Comparison of ENCODE assay signal across 1 cellular context in the genomic region with DNA sequence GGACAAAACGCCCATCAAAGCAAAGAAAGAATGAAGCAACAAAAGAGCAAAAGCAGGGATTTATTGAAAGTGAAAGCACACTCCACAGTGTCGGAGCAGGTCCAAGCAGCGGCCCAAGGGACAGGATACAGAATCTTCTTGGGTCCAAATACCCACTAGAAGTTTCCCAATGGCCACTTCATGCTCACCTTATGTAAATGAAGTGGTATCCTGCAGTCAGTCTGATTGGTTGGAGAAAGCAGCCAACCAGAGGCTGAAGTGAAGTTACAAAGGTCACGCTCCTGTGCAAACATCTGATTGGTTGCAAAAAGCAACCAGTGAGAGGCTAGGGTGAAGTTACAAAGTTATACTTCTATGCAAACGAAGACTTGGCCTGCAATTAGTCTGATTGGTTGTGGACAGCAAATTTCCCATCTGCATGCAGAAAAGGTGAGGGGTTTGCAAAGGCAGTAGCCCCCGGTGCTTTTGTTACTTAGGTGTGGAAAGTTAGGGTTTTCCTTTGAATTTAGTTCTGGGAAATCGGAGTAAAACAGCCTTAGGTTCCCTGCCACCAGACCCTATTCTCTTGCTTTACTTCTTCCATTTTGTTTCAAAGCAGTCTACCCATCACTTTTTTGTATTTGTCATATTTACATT.
TF ChIP-seq lines count a peak whose summit lies in the region.

No MANE protein-coding gene starts in this region.

TF ChIP-seq in HepG2, 621 proteins besides CTCF, POLR2A, EP300 and RAD21 (continued from another document and continues in another):
- TF ChIP-seq, protein P1, sequence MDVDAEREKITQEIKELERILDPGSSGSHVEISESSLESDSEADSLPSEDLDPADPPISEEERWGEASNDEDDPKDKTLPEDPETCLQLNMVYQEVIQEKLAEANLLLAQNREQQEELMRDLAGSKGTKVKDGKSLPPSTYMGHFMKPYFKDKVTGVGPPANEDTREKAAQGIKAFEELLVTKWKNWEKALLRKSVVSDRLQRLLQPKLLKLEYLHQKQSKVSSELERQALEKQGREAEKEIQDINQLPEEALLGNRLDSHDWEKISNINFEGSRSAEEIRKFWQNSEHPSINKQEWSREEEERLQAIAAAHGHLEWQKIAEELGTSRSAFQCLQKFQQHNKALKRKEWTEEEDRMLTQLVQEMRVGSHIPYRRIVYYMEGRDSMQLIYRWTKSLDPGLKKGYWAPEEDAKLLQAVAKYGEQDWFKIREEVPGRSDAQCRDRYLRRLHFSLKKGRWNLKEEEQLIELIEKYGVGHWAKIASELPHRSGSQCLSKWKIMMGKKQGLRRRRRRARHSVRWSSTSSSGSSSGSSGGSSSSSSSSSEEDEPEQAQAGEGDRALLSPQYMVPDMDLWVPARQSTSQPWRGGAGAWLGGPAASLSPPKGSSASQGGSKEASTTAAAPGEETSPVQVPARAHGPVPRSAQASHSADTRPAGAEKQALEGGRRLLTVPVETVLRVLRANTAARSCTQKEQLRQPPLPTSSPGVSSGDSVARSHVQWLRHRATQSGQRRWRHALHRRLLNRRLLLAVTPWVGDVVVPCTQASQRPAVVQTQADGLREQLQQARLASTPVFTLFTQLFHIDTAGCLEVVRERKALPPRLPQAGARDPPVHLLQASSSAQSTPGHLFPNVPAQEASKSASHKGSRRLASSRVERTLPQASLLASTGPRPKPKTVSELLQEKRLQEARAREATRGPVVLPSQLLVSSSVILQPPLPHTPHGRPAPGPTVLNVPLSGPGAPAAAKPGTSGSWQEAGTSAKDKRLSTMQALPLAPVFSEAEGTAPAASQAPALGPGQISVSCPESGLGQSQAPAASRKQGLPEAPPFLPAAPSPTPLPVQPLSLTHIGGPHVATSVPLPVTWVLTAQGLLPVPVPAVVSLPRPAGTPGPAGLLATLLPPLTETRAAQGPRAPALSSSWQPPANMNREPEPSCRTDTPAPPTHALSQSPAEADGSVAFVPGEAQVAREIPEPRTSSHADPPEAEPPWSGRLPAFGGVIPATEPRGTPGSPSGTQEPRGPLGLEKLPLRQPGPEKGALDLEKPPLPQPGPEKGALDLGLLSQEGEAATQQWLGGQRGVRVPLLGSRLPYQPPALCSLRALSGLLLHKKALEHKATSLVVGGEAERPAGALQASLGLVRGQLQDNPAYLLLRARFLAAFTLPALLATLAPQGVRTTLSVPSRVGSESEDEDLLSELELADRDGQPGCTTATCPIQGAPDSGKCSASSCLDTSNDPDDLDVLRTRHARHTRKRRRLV (CRISPR knock-in tag; IDR thresholded peaks at IDR 0.05) = peak; percentile 78; the same call in 1 of the 2 replicates
- TF ChIP-seq ELF3 (CRISPR knock-in tag; IDR thresholded peaks at IDR 0.05) (no peak), NFKB2 (CRISPR knock-in tag; IDR thresholded peaks at IDR 0.05; ENCODE audit: borderline replicate concordance) (no peak), ZNF282 (IDR thresholded peaks at IDR 0.05; ENCODE audit: partially characterized antibody) (no peak), ZFP36L2 (CRISPR knock-in tag; IDR thresholded peaks at IDR 0.05) (no peak), PHF21A (CRISPR knock-in tag; IDR thresholded peaks at IDR 0.05) (no peak; the same call in 1 of the 2 replicates), ZNF138 (CRISPR knock-in tag; IDR thresholded peaks at IDR 0.05; ENCODE audit: low read depth) (no peak), AGO2 (optimal IDR thresholded peaks at IDR 0.05; ENCODE audit: low read depth, low read length) (no peak), NCOA2 (CRISPR knock-in tag; IDR thresholded peaks at IDR 0.05) (peak; percentile 33; the same call in 1 of the 2 replicates), ZNF510 (CRISPR knock-in tag; IDR thresholded peaks at IDR 0.05; ENCODE audit: low read depth) (no peak), ZNF644 (CRISPR knock-in tag; IDR thresholded peaks at IDR 0.05; ENCODE audit: low read depth) (peak; percentile 76; the same call in 1 of the 2 replicates), SAP130 (CRISPR knock-in tag; IDR thresholded peaks at IDR 0.05; ENCODE audit: low read depth) (peak; percentile 46), GZF1 (CRISPR knock-in tag; IDR thresholded peaks at IDR 0.05) (no peak), ZNF564 (CRISPR knock-in tag; IDR thresholded peaks at IDR 0.05) (no peak), CBX1 (IDR thresholded peaks at IDR 0.05; ENCODE audit: low read depth) (no peak), SRSF1 (optimal IDR thresholded peaks at IDR 0.05; ENCODE audit: low read depth, low read length) (no peak), TAF1 (CRISPR knock-in tag; IDR thresholded peaks at IDR 0.05) (peak; percentile 40; the same call in 1 of the 2 replicates), ZNF83 (CRISPR knock-in tag; IDR thresholded peaks at IDR 0.05; ENCODE audit: borderline replicate concordance) (no peak), POGZ (CRISPR knock-in tag; IDR thresholded peaks at IDR 0.05) (peak; percentile 83), ZNF451 (CRISPR knock-in tag; IDR thresholded peaks at IDR 0.05) (no peak), IRF2 (CRISPR knock-in tag; IDR thresholded peaks at IDR 0.05) (peak; percentile 24; the same call in 1 of the 2 replicates), ARNTL (CRISPR knock-in tag; IDR thresholded peaks at IDR 0.05) (no peak), MIER3 (CRISPR knock-in tag; IDR thresholded peaks at IDR 0.05; ENCODE audit: borderline replicate concordance) (no peak), ZNF501 (CRISPR knock-in tag; IDR thresholded peaks at IDR 0.05) (0 out of 2 replicates have a peak, but pooled peaks have one; percentile 22), TEAD3 (CRISPR knock-in tag; optimal IDR thresholded peaks at IDR 0.05; ENCODE audit: borderline replicate concordance) (peak; percentile 25), EED (CRISPR knock-in tag; IDR thresholded peaks at IDR 0.05) (no peak), NFATC3 (CRISPR knock-in tag; IDR thresholded peaks at IDR 0.05) (no peak), KAT7 (CRISPR knock-in tag; IDR thresholded peaks at IDR 0.05; ENCODE audit: borderline replicate concordance) (peak; percentile 43; the same call in 1 of the 2 replicates), NR2F6 (IDR thresholded peaks at IDR 0.05) (peak; percentile 59), NR2F6 (CRISPR knock-in tag; IDR thresholded peaks at IDR 0.05) (peak; percentile 54)
- TF ChIP-seq, protein P2, sequence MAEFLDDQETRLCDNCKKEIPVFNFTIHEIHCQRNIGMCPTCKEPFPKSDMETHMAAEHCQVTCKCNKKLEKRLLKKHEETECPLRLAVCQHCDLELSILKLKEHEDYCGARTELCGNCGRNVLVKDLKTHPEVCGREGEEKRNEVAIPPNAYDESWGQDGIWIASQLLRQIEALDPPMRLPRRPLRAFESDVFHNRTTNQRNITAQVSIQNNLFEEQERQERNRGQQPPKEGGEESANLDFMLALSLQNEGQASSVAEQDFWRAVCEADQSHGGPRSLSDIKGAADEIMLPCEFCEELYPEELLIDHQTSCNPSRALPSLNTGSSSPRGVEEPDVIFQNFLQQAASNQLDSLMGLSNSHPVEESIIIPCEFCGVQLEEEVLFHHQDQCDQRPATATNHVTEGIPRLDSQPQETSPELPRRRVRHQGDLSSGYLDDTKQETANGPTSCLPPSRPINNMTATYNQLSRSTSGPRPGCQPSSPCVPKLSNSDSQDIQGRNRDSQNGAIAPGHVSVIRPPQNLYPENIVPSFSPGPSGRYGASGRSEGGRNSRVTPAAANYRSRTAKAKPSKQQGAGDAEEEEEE (CRISPR knock-in tag; IDR thresholded peaks at IDR 0.05; ENCODE audit: borderline replicate concordance) = no peak
- TF ChIP-seq, protein P3, sequence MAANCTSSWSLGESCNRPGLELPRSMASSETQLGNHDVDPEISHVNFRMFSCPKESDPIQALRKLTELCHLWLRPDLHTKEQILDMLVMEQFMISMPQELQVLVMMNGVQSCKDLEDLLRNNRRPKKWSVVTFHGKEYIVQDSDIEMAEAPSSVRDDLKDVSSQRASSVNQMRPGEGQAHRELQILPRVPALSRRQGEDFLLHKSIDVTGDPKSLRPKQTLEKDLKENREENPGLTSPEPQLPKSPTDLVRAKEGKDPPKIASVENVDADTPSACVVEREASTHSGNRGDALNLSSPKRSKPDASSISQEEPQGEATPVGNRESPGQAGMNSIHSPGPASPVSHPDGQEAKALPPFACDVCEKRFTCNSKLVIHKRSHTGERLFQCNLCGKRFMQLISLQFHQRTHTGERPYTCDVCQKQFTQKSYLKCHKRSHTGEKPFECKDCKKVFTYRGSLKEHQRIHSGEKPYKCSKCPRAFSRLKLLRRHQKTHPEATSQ (CRISPR knock-in tag; IDR thresholded peaks at IDR 0.05; ENCODE audit: borderline replicate concordance) = no peak
- TF ChIP-seq, protein P4, sequence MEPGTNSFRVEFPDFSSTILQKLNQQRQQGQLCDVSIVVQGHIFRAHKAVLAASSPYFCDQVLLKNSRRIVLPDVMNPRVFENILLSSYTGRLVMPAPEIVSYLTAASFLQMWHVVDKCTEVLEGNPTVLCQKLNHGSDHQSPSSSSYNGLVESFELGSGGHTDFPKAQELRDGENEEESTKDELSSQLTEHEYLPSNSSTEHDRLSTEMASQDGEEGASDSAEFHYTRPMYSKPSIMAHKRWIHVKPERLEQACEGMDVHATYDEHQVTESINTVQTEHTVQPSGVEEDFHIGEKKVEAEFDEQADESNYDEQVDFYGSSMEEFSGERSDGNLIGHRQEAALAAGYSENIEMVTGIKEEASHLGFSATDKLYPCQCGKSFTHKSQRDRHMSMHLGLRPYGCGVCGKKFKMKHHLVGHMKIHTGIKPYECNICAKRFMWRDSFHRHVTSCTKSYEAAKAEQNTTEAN (CRISPR knock-in tag; conservative IDR thresholded peaks at IDR 0.05) = no peak
- TF ChIP-seq, protein P5, sequence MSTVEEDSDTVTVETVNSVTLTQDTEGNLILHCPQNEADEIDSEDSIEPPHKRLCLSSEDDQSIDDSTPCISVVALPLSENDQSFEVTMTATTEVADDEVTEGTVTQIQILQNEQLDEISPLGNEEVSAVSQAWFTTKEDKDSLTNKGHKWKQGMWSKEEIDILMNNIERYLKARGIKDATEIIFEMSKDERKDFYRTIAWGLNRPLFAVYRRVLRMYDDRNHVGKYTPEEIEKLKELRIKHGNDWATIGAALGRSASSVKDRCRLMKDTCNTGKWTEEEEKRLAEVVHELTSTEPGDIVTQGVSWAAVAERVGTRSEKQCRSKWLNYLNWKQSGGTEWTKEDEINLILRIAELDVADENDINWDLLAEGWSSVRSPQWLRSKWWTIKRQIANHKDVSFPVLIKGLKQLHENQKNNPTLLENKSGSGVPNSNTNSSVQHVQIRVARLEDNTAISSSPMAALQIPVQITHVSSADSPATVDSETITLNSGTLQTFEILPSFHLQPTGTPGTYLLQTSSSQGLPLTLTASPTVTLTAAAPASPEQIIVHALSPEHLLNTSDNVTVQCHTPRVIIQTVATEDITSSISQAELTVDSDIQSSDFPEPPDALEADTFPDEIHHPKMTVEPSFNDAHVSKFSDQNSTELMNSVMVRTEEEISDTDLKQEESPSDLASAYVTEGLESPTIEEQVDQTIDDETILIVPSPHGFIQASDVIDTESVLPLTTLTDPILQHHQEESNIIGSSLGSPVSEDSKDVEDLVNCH (CRISPR knock-in tag; IDR thresholded peaks at IDR 0.05) = no peak
- TF ChIP-seq, protein P6, sequence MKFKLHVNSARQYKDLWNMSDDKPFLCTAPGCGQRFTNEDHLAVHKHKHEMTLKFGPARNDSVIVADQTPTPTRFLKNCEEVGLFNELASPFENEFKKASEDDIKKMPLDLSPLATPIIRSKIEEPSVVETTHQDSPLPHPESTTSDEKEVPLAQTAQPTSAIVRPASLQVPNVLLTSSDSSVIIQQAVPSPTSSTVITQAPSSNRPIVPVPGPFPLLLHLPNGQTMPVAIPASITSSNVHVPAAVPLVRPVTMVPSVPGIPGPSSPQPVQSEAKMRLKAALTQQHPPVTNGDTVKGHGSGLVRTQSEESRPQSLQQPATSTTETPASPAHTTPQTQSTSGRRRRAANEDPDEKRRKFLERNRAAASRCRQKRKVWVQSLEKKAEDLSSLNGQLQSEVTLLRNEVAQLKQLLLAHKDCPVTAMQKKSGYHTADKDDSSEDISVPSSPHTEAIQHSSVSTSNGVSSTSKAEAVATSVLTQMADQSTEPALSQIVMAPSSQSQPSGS (CRISPR knock-in tag; IDR thresholded peaks at IDR 0.05) = 0 out of 2 replicates have a peak, but pooled peaks have one; percentile 39
- TF ChIP-seq, protein P7, sequence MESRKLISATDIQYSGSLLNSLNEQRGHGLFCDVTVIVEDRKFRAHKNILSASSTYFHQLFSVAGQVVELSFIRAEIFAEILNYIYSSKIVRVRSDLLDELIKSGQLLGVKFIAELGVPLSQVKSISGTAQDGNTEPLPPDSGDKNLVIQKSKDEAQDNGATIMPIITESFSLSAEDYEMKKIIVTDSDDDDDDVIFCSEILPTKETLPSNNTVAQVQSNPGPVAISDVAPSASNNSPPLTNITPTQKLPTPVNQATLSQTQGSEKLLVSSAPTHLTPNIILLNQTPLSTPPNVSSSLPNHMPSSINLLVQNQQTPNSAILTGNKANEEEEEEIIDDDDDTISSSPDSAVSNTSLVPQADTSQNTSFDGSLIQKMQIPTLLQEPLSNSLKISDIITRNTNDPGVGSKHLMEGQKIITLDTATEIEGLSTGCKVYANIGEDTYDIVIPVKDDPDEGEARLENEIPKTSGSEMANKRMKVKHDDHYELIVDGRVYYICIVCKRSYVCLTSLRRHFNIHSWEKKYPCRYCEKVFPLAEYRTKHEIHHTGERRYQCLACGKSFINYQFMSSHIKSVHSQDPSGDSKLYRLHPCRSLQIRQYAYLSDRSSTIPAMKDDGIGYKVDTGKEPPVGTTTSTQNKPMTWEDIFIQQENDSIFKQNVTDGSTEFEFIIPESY (CRISPR knock-in tag; IDR thresholded peaks at IDR 0.05) = no peak
- TF ChIP-seq, protein P8, sequence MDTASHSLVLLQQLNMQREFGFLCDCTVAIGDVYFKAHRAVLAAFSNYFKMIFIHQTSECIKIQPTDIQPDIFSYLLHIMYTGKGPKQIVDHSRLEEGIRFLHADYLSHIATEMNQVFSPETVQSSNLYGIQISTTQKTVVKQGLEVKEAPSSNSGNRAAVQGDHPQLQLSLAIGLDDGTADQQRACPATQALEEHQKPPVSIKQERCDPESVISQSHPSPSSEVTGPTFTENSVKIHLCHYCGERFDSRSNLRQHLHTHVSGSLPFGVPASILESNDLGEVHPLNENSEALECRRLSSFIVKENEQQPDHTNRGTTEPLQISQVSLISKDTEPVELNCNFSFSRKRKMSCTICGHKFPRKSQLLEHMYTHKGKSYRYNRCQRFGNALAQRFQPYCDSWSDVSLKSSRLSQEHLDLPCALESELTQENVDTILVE (CRISPR knock-in tag; IDR thresholded peaks at IDR 0.05) = no peak
- TF ChIP-seq, protein P9, sequence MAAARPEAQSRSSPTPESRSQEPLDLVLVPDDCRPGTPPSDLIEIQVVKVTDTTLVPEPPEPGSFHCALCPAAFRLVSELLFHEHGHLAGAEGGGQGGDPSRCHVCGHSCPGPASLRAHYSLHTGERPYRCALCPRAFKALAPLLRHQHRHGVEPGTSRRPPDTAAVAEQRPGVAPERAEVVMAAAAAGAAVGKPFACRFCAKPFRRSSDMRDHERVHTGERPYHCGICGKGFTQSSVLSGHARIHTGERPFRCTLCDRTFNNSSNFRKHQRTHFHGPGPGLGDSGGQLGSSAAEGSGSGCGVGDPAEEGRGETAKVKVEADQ (CRISPR knock-in tag; IDR thresholded peaks at IDR 0.05; ENCODE audit: borderline replicate concordance) = peak; percentile 30; the same call in 1 of the 2 replicates
